ENCODE assay signal across 8 cellular contexts in genomic region chr1:27603320-27603961, GRCh38. TPM values are rescaled to one million over a fixed set of nuclear protein-coding genes. Genes with fewer than 3 reads are reported as not detected.
A peak's percentile ranks its signal among the peaks of the same experiment; 100 is the strongest.
DNase-seq lines count a peak whose midpoint lies in the region; ATAC-seq and TF ChIP-seq lines count a peak whose summit lies in the region.

No MANE protein-coding gene starts in this region.

- H3K27me3 ChIP-seq in OCI-LY3 (ENCODE audit: low read depth, low read length) (peaks cover 7% of the 10 kb centered on the region; the same call in 1 of the 2 replicates), smooth muscle cell (ENCODE audit: low read depth) (no peaks in the 10 kb centered on the region)

- peak overlapping the region; percentile 85 for H3K4me3 Mint-ChIP-seq in activated naive CD4-positive, alpha-beta T cell treated with anti-CD3 and anti-CD28 coated beads for 36 hours
- peak overlapping the region; percentile 88 to 94 (median 91) for H3K4me3 Mint-ChIP-seq in immature natural killer cell

- H3K4me1 Mint-ChIP-seq in activated naive CD4-positive, alpha-beta T cell treated with anti-CD3 and anti-CD28 coated beads for 36 hours (ENCODE audit: low read depth): peaks cover 44% of the 10 kb centered on the region
- H3K4me1 Mint-ChIP-seq in immature natural killer cell: peaks cover 34 to 64% of the 10 kb centered on the region in 2 donors

- H3K4me3 ChIP-seq in OCI-LY3 (ENCODE audit: low read length) (peak overlapping the region; percentile 95), astrocyte of the spinal cord (ENCODE audit: low read depth, low read length) (peak overlapping the region; percentile 78), smooth muscle cell (peak overlapping the region; percentile 84)

- H2AFZ ChIP-seq in OCI-LY3 (ENCODE audit: low read depth, low read length) (no peak overlapping the region), smooth muscle cell (ENCODE audit: low read depth) (no peak overlapping the region)

- WGBS in smooth muscle cell (ENCODE audit: low lambda C conversion rate): 3% methylated on average over 14 of the region's 51 CpGs

- no peak overlapping the region for H3K27ac Mint-ChIP-seq in activated naive CD4-positive, alpha-beta T cell treated with anti-CD3 and anti-CD28 coated beads for 36 hours
- H3K27ac Mint-ChIP-seq in immature natural killer cell: peak overlapping the region; percentile 69 to 96 (median 94)

- DNase-seq in activated naive CD4-positive, alpha-beta T cell treated with anti-CD3 and anti-CD28 coated beads for 36 hours: peak; percentile 36
- DNase-seq in activated naive CD4-positive, alpha-beta T cell treated with Interleukin-2 at 50 U/mL for 16 hours: no peak
- DNase-seq in astrocyte of the spinal cord (ENCODE audit: low read depth, low spot score) (no peak), immature natural killer cell (peak; percentile 43 to 50 (median 49)), smooth muscle cell (lab: John Stamatoyannopoulos, UW; ENCODE audit: unreplicated experiment) (no peak), CD1c-positive myeloid dendritic cell (ENCODE audit: extremely low spot score) (no peak)

- peak overlapping the region; percentile 63 for H3K9ac ChIP-seq in OCI-LY3 (ENCODE audit: low read length)
- H3K9ac ChIP-seq in smooth muscle cell (ENCODE audit: low read depth): peak overlapping the region; percentile 85

- H3K4me2 ChIP-seq in OCI-LY3 (ENCODE audit: low read length) (peak overlapping the region; percentile 74), smooth muscle cell (peak overlapping the region; percentile 93)

- H3K36me3 Mint-ChIP-seq in activated naive CD4-positive, alpha-beta T cell treated with anti-CD3 and anti-CD28 coated beads for 36 hours (ENCODE audit: low read depth): no peaks in the 10 kb centered on the region
- no peaks in the 10 kb centered on the region for H3K36me3 Mint-ChIP-seq in immature natural killer cell

- intact Hi-C loops in activated naive CD4-positive, alpha-beta T cell treated with anti-CD3 and anti-CD28 coated beads for 36 hours (cut with micrococcal nuclease): no loop called here

- H3K9me3 Mint-ChIP-seq in activated naive CD4-positive, alpha-beta T cell treated with anti-CD3 and anti-CD28 coated beads for 36 hours: no peaks in the 10 kb centered on the region
- H3K9me3 Mint-ChIP-seq in immature natural killer cell: no peaks in the 10 kb centered on the region

- peaks cover 61% of the 10 kb centered on the region for H3F3A ChIP-seq in smooth muscle cell (ENCODE audit: low read depth)

- H3K27ac ChIP-seq in OCI-LY3 (ENCODE audit: low read length) (no peak overlapping the region), smooth muscle cell (ENCODE audit: low read depth) (peak overlapping the region; percentile 88)

- H3K9me3 ChIP-seq in OCI-LY3 (ENCODE audit: insufficient read depth, low read length) (no peaks in the 10 kb centered on the region), smooth muscle cell (replicated peaks; ENCODE audit: low read depth) (no peaks in the 10 kb centered on the region)

- in situ Hi-C loops in astrocyte of the spinal cord (cut with HindIII; ENCODE audit: low sequenced_read_pairs): no loop called here

- H4K20me1 ChIP-seq in OCI-LY3 (ENCODE audit: insufficient read depth, low read length): no peaks in the 10 kb centered on the region
- peaks cover 44% of the 10 kb centered on the region for H4K20me1 ChIP-seq in smooth muscle cell (ENCODE audit: low read depth)

- CTCF ChIA-PET in activated naive CD4-positive, alpha-beta T cell treated with anti-CD3 and anti-CD28 coated beads for 36 hours (lab: Charles Lee): interaction anchor here (0.6 to 6.7 kb wide), 6 partner anchors 11 to 78 kb away, joined by 3 to 263 read pairs (median 26); partner anchors contain the start of gene IFI6

- peaks cover 14% of the 10 kb centered on the region for H3K4me1 ChIP-seq in OCI-LY3 (ENCODE audit: low read length)
- H3K4me1 ChIP-seq in smooth muscle cell (ENCODE audit: low read depth): peaks cover 80% of the 10 kb centered on the region

- TF ChIP-seq CTCF in OCI-LY3 (IDR thresholded peaks at IDR 0.05; ENCODE audit: low read depth, low read length) (no peak), astrocyte of the spinal cord (IDR thresholded peaks at IDR 0.05; ENCODE audit: low read depth, low read length) (no peak), smooth muscle cell (IDR thresholded peaks at IDR 0.05; ENCODE audit: borderline replicate concordance, insufficient read depth, poor library complexity, severe bottlenecking) (no peak)

- ATAC-seq in GM21619 (IDR thresholded peaks at IDR 0.05; ENCODE audit: unreplicated experiment): no peak

- H3K27me3 Mint-ChIP-seq in activated naive CD4-positive, alpha-beta T cell treated with anti-CD3 and anti-CD28 coated beads for 36 hours (ENCODE audit: low read depth): no peaks in the 10 kb centered on the region
- peaks cover 5 to 25% (median 6%) of the 10 kb centered on the region in 3 donors for H3K27me3 Mint-ChIP-seq in immature natural killer cell (ENCODE audit: low read depth in 3 of 3)

- no peaks in the 10 kb centered on the region for H3K36me3 ChIP-seq in OCI-LY3 (replicated peaks; ENCODE audit: low read depth, low read length)
- no peaks in the 10 kb centered on the region for H3K36me3 ChIP-seq in smooth muscle cell (ENCODE audit: low read depth)

- H3K79me2 ChIP-seq in OCI-LY3 (ENCODE audit: low read length) (no peaks in the 10 kb centered on the region), smooth muscle cell (ENCODE audit: low read depth) (peaks cover 50% of the 10 kb centered on the region)

RNA-seq across cellular contexts. Expression of gene AHDC1, which starts 0.5 kb away (rescaled TPM):
- total RNA-seq in activated naive CD4-positive, alpha-beta T cell treated with anti-CD3 and anti-CD28 coated beads for 36 hours: 10 to 100 TPM in 1 of 2 experiments, 1 to 10 TPM in 1; 7.7 to 10.1 TPM
- polyA plus RNA-seq in immature natural killer cell (1 to 10 TPM in 2 of 3 donors, not detected in 1; 1.2 to 6.3 TPM), smooth muscle cell (12.2 and 15.6 TPM in 2 replicates)
- total RNA-seq in smooth muscle cell: 8.4 and 12.2 TPM in 2 replicates

RNA-seq across cellular contexts. Expression of gene FGR, which starts 31.5 kb away (rescaled TPM):
- total RNA-seq in activated naive CD4-positive, alpha-beta T cell treated with anti-CD3 and anti-CD28 coated beads for 36 hours: under 1 TPM; 0.10 to 0.14 TPM
- 100 to 1,000 TPM; 350 to 654 (median 572) TPM for polyA plus RNA-seq in immature natural killer cell
- 1.3 TPM in 1 of 2 replicates, not detected in the other for total RNA-seq in smooth muscle cell
- polyA plus RNA-seq in smooth muscle cell: 0.10 and 0.65 TPM in 2 replicates

Comparison
In these comparisons a context has a peak if more than half of its experiments do, and no peak if none do; other contexts are left out.
1. DNase-seq: peak in activated naive CD4-positive, alpha-beta T cell treated with anti-CD3 and anti-CD28 coated beads for 36 hours (single experiment) and immature natural killer cell (3 of 3); none in activated naive CD4-positive, alpha-beta T cell treated with Interleukin-2 at 50 U/mL for 16 hours (single experiment), astrocyte of the spinal cord (single experiment), smooth muscle cell (single experiment) and CD1c-positive myeloid dendritic cell (single experiment).
2. Peak in every context shown above with its lines, with median percentiles within 50 percentile points of each other: H3K4me3 ChIP-seq.